ENCODE assay signal across 2 cellular contexts in the genomic region with DNA sequence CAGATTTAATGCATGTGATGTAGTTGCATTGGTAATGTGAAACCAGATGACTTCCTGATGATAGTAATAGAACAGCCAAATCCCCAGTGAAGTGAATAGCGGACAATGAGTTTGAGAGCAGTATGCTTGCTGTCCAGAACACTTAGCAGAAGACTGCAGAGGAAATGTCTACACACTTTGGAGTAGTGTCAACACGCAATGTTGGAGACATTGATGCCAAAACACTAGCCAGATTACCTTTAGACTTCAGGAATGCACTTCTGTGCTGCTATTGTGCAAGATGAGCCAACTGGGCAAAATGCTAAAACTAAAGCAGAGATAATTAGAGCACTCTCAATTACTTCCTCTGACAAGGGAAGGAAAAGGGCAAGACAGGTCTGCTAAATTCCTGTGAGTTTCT.
TF ChIP-seq lines count a peak whose summit lies in the region.

No MANE protein-coding gene starts in this region.

TF ChIP-seq in liver, 16 proteins besides CTCF, POLR2A, EP300 and RAD21 (continued from another document):
- TF ChIP-seq JUND (IDR thresholded peaks at IDR 0.05) (peak in 1 of 2 donors; percentile 60), SP1 (IDR thresholded peaks at IDR 0.05) (peak; percentile 39), TAF1 (conservative IDR thresholded peaks at IDR 0.05) (no peak), NR2F2 (IDR thresholded peaks at IDR 0.05) (no peak), RXRA (IDR thresholded peaks at IDR 0.05) (peak in 1 of 2 donors; percentile 68), FOXA2 (IDR thresholded peaks at IDR 0.05) (peak; percentile 94), EGR1 (IDR thresholded peaks at IDR 0.05; ENCODE audit: low read depth in 2 of 2) (peak in 1 of 2 donors; percentile 70)
- TF ChIP-seq, protein P1, sequence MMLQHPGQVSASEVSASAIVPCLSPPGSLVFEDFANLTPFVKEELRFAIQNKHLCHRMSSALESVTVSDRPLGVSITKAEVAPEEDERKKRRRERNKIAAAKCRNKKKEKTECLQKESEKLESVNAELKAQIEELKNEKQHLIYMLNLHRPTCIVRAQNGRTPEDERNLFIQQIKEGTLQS (IDR thresholded peaks at IDR 0.05) = no peak
- TF ChIP-seq, protein P2, sequence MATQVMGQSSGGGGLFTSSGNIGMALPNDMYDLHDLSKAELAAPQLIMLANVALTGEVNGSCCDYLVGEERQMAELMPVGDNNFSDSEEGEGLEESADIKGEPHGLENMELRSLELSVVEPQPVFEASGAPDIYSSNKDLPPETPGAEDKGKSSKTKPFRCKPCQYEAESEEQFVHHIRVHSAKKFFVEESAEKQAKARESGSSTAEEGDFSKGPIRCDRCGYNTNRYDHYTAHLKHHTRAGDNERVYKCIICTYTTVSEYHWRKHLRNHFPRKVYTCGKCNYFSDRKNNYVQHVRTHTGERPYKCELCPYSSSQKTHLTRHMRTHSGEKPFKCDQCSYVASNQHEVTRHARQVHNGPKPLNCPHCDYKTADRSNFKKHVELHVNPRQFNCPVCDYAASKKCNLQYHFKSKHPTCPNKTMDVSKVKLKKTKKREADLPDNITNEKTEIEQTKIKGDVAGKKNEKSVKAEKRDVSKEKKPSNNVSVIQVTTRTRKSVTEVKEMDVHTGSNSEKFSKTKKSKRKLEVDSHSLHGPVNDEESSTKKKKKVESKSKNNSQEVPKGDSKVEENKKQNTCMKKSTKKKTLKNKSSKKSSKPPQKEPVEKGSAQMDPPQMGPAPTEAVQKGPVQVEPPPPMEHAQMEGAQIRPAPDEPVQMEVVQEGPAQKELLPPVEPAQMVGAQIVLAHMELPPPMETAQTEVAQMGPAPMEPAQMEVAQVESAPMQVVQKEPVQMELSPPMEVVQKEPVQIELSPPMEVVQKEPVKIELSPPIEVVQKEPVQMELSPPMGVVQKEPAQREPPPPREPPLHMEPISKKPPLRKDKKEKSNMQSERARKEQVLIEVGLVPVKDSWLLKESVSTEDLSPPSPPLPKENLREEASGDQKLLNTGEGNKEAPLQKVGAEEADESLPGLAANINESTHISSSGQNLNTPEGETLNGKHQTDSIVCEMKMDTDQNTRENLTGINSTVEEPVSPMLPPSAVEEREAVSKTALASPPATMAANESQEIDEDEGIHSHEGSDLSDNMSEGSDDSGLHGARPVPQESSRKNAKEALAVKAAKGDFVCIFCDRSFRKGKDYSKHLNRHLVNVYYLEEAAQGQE (IDR thresholded peaks at IDR 0.05) = peak; percentile 52

TF ChIP-seq in HepG2, 621 proteins besides CTCF, POLR2A, EP300 and RAD21 (continued from another document):
- TF ChIP-seq, protein P3, sequence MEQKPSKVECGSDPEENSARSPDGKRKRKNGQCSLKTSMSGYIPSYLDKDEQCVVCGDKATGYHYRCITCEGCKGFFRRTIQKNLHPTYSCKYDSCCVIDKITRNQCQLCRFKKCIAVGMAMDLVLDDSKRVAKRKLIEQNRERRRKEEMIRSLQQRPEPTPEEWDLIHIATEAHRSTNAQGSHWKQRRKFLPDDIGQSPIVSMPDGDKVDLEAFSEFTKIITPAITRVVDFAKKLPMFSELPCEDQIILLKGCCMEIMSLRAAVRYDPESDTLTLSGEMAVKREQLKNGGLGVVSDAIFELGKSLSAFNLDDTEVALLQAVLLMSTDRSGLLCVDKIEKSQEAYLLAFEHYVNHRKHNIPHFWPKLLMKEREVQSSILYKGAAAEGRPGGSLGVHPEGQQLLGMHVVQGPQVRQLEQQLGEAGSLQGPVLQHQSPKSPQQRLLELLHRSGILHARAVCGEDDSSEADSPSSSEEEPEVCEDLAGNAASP (CRISPR knock-in tag; IDR thresholded peaks at IDR 0.05; ENCODE audit: borderline replicate concordance) = no peak
- TF ChIP-seq ZNF383 (CRISPR knock-in tag; IDR thresholded peaks at IDR 0.05; ENCODE audit: borderline replicate concordance) = no peak
- TF ChIP-seq ZNF75D (CRISPR knock-in tag; IDR thresholded peaks at IDR 0.05; ENCODE audit: borderline replicate concordance) = no peak
- TF ChIP-seq KLF12 (CRISPR knock-in tag; IDR thresholded peaks at IDR 0.05; ENCODE audit: borderline replicate concordance) = no peak
- no peak for TF ChIP-seq ZNF550 (CRISPR knock-in tag; IDR thresholded peaks at IDR 0.05; ENCODE audit: borderline replicate concordance)
- no peak for TF ChIP-seq ZNF562 (CRISPR knock-in tag; IDR thresholded peaks at IDR 0.05; ENCODE audit: borderline replicate concordance)
- no peak for TF ChIP-seq ZNF800 (CRISPR knock-in tag; IDR thresholded peaks at IDR 0.05)
- no peak for TF ChIP-seq TCF7L2 (IDR thresholded peaks at IDR 0.05; ENCODE audit: low read depth, low read length)
- no peak for TF ChIP-seq HOXA9 (CRISPR knock-in tag; IDR thresholded peaks at IDR 0.05; ENCODE audit: borderline replicate concordance)
- TF ChIP-seq MYNN (CRISPR knock-in tag; IDR thresholded peaks at IDR 0.05; ENCODE audit: low read depth) = no peak
